11 cellular contexts compared by ENCODE assay signal in the genomic region with DNA sequence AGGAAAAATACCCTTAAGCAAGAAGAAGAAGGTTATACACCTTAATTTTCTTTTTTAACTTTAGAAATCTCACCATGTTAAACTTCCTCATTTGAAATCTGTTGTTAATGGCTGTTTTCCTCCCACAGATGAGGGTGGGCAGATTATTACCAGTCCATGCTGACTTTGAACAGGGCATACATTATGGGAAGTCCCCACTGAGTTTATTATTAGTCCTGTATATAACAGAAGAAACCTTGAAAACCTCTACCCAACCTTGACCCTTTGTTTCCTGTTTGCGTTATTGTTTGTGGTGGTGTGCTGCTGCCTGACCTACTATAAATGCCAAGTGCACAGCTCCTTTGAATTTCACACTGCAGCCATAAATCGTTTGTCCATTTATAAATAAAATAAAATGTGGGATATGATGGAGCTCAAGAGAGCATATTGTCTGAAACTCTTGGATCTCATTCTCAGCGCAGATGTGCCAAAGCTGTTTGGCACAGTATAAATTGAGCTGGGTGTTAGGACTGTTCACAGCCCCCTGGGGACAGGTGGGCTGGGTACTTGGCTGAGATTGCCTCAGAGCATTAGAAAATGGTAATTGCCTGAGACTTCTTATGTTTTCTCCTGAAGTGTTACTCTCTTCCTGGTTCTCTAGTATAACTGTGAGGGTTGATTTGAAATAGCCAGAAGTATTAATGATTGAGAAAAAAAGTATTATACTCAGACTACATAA.
DNase-seq lines count a peak whose midpoint lies in the region; ATAC-seq and TF ChIP-seq lines count a peak whose summit lies in the region.
"Had no signal": no experiment of that assay in that cellular context is flagged by ENCODE, and none has a peak within 500 bp of the region (broad histone marks: within the 10 kb centered on the region; RNA-seq: fewer than 3 reads in every experiment).

No MANE protein-coding gene starts in this region.

- TF ChIP-seq CTCF in uterus (IDR thresholded peaks at IDR 0.05), result no peak

- peaks cover 32% of the 10 kb centered on the region for H3K4me1 Mint-ChIP-seq in memory B cell

- no peak for TF ChIP-seq POLR2A in uterus (IDR thresholded peaks at IDR 0.05)

- no peaks in the 10 kb centered on the region for H3K27me3 ChIP-seq in uterus
- H3K27me3 ChIP-seq: suprapubic skin had no signal

- H3K36me3 Mint-ChIP-seq in memory B cell, result no peaks in the 10 kb centered on the region

- H3K4me3 Mint-ChIP-seq in memory B cell, result peak overlapping the region; percentile 21

- peak; percentile 12 to 20 for DNase-seq in memory B cell (ENCODE audit: low spot score in 2 of 2)
- DNase-seq in NOMO-1 (lab: John Stamatoyannopoulos, UW; ENCODE audit: unreplicated experiment in 2 of 2), result no peak
- DNase-seq in retina, result no peak
- DNase-seq in uterus, result no peak
- no peak for DNase-seq in activated T-cell treated with anti-CD3 and anti-CD28 coated beads, Interleukin-2, amount 50 U/mL, for 48 hours
- DNase-seq: effector memory CD4-positive, alpha-beta T cell; SK-N-SH had no signal

- H3K27ac Mint-ChIP-seq in memory B cell, result peak overlapping the region; percentile 90

- H3K36me3 ChIP-seq in uterus, result no peaks in the 10 kb centered on the region
- H3K36me3 ChIP-seq: suprapubic skin had no signal

- peak; percentile 82 for ATAC-seq in GM19023 (IDR thresholded peaks at IDR 0.05; ENCODE audit: unreplicated experiment)
- peak; percentile 93 for ATAC-seq in HG02623 (IDR thresholded peaks at IDR 0.05; ENCODE audit: unreplicated experiment)
- ATAC-seq in HG03575 (IDR thresholded peaks at IDR 0.05; ENCODE audit: extremely low read depth, insufficient number of reproducible peaks, low FRiP score, unreplicated experiment), result peak; percentile 96
- peak; percentile 94 for ATAC-seq in memory B cell (ENCODE audit: low read depth)

- H3K9me3 ChIP-seq in uterus, result no peaks in the 10 kb centered on the region
- H3K9me3 ChIP-seq: SK-N-SH, suprapubic skin had no signal

- no peaks in the 10 kb centered on the region for H3K27me3 Mint-ChIP-seq in memory B cell

- no peaks in the 10 kb centered on the region for H3K9me3 Mint-ChIP-seq in memory B cell

- H3K4me1 ChIP-seq in uterus, result no peaks in the 10 kb centered on the region
- H3K4me1 ChIP-seq: suprapubic skin had no signal

- H3K4me3 ChIP-seq in uterus, result no peak overlapping the region
- H3K4me3 ChIP-seq: suprapubic skin had no signal

- peak overlapping the region in 1 of 2 donors; percentile 41 for H3K27ac ChIP-seq in uterus
- H3K27ac ChIP-seq: suprapubic skin had no signal

- intact Hi-C loops in uterus (cut with DNase I; ENCODE audit: low total_unique reads), result no loop called here

Comparison
In these comparisons a context has a peak if more than half of its experiments do, and no peak if none do; other contexts are left out.
1. DNase-seq: peak in memory B cell (2 of 2); none in NOMO-1 (0 of 2), retina (single experiment), uterus (0 of 2) and activated T-cell treated with anti-CD3 and anti-CD28 coated beads, Interleukin-2, amount 50 U/mL, for 48 hours (0 of 2).
2. Peak in every context shown above with its lines, with median percentiles within 50 percentile points of each other: ATAC-seq.